Comparison of ENCODE assay signal across 1 cellular context in the genomic region with DNA sequence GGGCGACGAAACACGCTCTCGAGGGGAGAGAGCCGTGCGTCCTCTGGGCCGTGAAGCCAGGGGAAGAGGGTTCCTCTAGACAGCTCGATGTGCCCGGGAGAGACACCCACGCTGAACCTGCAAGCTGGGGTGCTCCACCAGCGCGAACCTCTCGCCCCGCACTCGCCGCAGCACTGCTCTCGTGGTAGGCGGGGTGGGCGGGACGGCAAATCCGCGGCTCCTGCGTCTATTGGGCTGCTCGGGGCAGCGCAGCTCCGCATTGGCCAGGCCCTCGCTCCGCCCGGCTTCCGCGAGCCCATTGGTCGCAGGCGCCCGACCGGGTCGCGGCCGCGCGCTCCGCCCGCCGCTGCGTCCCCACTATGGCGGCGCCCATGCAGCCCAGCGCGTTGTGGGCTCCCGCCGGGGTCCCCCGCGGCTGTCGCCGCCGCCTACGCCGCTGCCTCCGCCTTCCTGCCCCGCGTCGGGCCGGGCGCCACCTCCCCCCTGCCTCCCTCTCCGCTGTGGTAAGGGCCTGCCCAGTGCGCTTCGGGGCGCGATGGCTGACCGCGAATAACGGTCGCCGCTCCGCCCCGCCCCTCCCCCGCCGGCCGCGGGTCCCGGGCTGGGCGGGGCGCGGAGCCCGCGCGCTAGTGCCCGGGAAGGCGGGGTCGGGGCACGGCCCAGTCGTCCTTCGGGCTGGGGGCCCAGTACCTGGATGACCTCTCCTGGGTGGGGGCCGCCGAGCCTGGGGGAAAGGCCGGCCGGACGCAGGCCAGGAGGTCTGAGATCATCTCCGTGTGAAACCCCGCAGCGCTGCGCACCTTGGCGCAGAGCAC.
TF ChIP-seq lines count a peak whose summit lies in the region.

A gene with protein sequence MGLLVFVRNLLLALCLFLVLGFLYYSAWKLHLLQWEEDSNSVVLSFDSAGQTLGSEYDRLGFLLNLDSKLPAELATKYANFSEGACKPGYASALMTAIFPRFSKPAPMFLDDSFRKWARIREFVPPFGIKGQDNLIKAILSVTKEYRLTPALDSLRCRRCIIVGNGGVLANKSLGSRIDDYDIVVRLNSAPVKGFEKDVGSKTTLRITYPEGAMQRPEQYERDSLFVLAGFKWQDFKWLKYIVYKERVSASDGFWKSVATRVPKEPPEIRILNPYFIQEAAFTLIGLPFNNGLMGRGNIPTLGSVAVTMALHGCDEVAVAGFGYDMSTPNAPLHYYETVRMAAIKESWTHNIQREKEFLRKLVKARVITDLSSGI (plus strand): TSS at position 346 of the 815 bp plus-strand sequence. CDS start 28,727 bp downstream, outside the sequence.

TF ChIP-seq in HepG2, 621 proteins besides CTCF, POLR2A, EP300 and RAD21 (continued from another document and continues in another):
- no peak; the same call in none of the 2 replicates for TF ChIP-seq ZBTB43 (CRISPR knock-in tag; conservative IDR thresholded peaks at IDR 0.05)
- no peak for TF ChIP-seq ZFP62 (CRISPR knock-in tag; IDR thresholded peaks at IDR 0.05)
- no peak for TF ChIP-seq ZNF549 (CRISPR knock-in tag; IDR thresholded peaks at IDR 0.05)
- TF ChIP-seq, protein P1, sequence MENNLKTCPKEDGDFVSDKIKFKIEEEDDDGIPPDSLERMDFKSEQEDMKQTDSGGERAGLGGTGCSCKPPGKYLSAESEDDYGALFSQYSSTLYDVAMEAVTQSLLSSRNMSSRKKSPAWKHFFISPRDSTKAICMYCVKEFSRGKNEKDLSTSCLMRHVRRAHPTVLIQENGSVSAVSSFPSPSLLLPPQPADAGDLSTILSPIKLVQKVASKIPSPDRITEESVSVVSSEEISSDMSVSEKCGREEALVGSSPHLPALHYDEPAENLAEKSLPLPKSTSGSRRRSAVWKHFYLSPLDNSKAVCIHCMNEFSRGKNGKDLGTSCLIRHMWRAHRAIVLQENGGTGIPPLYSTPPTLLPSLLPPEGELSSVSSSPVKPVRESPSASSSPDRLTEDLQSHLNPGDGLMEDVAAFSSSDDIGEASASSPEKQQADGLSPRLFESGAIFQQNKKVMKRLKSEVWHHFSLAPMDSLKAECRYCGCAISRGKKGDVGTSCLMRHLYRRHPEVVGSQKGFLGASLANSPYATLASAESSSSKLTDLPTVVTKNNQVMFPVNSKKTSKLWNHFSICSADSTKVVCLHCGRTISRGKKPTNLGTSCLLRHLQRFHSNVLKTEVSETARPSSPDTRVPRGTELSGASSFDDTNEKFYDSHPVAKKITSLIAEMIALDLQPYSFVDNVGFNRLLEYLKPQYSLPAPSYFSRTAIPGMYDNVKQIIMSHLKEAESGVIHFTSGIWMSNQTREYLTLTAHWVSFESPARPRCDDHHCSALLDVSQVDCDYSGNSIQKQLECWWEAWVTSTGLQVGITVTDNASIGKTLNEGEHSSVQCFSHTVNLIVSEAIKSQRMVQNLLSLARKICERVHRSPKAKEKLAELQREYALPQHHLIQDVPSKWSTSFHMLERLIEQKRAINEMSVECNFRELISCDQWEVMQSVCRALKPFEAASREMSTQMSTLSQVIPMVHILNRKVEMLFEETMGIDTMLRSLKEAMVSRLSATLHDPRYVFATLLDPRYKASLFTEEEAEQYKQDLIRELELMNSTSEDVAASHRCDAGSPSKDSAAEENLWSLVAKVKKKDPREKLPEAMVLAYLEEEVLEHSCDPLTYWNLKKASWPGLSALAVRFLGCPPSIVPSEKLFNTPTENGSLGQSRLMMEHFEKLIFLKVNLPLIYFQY (CRISPR knock-in tag; IDR thresholded peaks at IDR 0.05; ENCODE audit: borderline replicate concordance): no peak; the same call in 1 of the 2 replicates
- no peak; the same call in 1 of the 2 replicates for TF ChIP-seq ZHX2 (IDR thresholded peaks at IDR 0.05; ENCODE audit: low read depth)
- no peak for TF ChIP-seq ZHX2 (CRISPR knock-in tag; IDR thresholded peaks at IDR 0.05; ENCODE audit: borderline replicate concordance)
- TF ChIP-seq SMYD3 (CRISPR knock-in tag; IDR thresholded peaks at IDR 0.05): no peak
- TF ChIP-seq ZNF143 (CRISPR knock-in tag; IDR thresholded peaks at IDR 0.05): no peak; the same call in 1 of the 2 replicates
- TF ChIP-seq NFYC (CRISPR knock-in tag; IDR thresholded peaks at IDR 0.05): peak; percentile 87
- TF ChIP-seq HMGA1 (CRISPR knock-in tag; conservative IDR thresholded peaks at IDR 0.05): no peak
- TF ChIP-seq ZFY (CRISPR knock-in tag; IDR thresholded peaks at IDR 0.05): peak; percentile 79
- peak; percentile 74; the same call in 1 of the 2 replicates for TF ChIP-seq ZNF558 (CRISPR knock-in tag; IDR thresholded peaks at IDR 0.05; ENCODE audit: borderline replicate concordance)
- no peak; the same call in 1 of the 2 replicates for TF ChIP-seq CHCHD3 (CRISPR knock-in tag; IDR thresholded peaks at IDR 0.05)
- no peak for TF ChIP-seq MAFG (CRISPR knock-in tag; IDR thresholded peaks at IDR 0.05)
- peak; percentile 39; the same call in 1 of the 2 replicates for TF ChIP-seq SPEN (CRISPR knock-in tag; IDR thresholded peaks at IDR 0.05; ENCODE audit: low read depth)
- no peak for TF ChIP-seq PRPF4 (IDR thresholded peaks at IDR 0.05; ENCODE audit: low read depth, low read length, poor library complexity, severe bottlenecking)
- peak; percentile 76; the same call in 1 of the 2 replicates for TF ChIP-seq ZNF333 (CRISPR knock-in tag; IDR thresholded peaks at IDR 0.05; ENCODE audit: borderline replicate concordance)
- TF ChIP-seq CENPX (CRISPR knock-in tag; IDR thresholded peaks at IDR 0.05): no peak
- TF ChIP-seq, protein P2, sequence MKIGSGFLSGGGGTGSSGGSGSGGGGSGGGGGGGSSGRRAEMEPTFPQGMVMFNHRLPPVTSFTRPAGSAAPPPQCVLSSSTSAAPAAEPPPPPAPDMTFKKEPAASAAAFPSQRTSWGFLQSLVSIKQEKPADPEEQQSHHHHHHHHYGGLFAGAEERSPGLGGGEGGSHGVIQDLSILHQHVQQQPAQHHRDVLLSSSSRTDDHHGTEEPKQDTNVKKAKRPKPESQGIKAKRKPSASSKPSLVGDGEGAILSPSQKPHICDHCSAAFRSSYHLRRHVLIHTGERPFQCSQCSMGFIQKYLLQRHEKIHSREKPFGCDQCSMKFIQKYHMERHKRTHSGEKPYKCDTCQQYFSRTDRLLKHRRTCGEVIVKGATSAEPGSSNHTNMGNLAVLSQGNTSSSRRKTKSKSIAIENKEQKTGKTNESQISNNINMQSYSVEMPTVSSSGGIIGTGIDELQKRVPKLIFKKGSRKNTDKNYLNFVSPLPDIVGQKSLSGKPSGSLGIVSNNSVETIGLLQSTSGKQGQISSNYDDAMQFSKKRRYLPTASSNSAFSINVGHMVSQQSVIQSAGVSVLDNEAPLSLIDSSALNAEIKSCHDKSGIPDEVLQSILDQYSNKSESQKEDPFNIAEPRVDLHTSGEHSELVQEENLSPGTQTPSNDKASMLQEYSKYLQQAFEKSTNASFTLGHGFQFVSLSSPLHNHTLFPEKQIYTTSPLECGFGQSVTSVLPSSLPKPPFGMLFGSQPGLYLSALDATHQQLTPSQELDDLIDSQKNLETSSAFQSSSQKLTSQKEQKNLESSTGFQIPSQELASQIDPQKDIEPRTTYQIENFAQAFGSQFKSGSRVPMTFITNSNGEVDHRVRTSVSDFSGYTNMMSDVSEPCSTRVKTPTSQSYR (CRISPR knock-in tag; IDR thresholded peaks at IDR 0.05; ENCODE audit: borderline replicate concordance): peak; percentile 82
- no peak for TF ChIP-seq ZFP36L1 (CRISPR knock-in tag; IDR thresholded peaks at IDR 0.05)
- no peak; the same call in 1 of the 2 replicates for TF ChIP-seq HMG20B (CRISPR knock-in tag; conservative IDR thresholded peaks at IDR 0.05)
- TF ChIP-seq ZNF839 (CRISPR knock-in tag; IDR thresholded peaks at IDR 0.05; ENCODE audit: borderline replicate concordance): no peak
- TF ChIP-seq HOXA5 (CRISPR knock-in tag; IDR thresholded peaks at IDR 0.05): no peak
- no peak for TF ChIP-seq ZNF354B (CRISPR knock-in tag; IDR thresholded peaks at IDR 0.05)
- TF ChIP-seq ZC3H4 (CRISPR knock-in tag; IDR thresholded peaks at IDR 0.05; ENCODE audit: borderline replicate concordance): no peak
- 0 out of 2 replicates have a peak, but pooled peaks have one; percentile 55 for TF ChIP-seq MEF2D (CRISPR knock-in tag; IDR thresholded peaks at IDR 0.05)
- peak; percentile 85; the same call in 1 of the 2 replicates for TF ChIP-seq CCDC6 (CRISPR knock-in tag; IDR thresholded peaks at IDR 0.05)
- no peak for TF ChIP-seq ZNF224 (CRISPR knock-in tag; IDR thresholded peaks at IDR 0.05)
- peak; percentile 60; the same call in 1 of the 2 replicates for TF ChIP-seq ZNF670 (CRISPR knock-in tag; IDR thresholded peaks at IDR 0.05; ENCODE audit: borderline replicate concordance)
- no peak for TF ChIP-seq ZUFSP (CRISPR knock-in tag; IDR thresholded peaks at IDR 0.05; ENCODE audit: borderline replicate concordance)
- TF ChIP-seq ARID2 (CRISPR knock-in tag; IDR thresholded peaks at IDR 0.05; ENCODE audit: borderline replicate concordance): no peak
- TF ChIP-seq, protein P3, sequence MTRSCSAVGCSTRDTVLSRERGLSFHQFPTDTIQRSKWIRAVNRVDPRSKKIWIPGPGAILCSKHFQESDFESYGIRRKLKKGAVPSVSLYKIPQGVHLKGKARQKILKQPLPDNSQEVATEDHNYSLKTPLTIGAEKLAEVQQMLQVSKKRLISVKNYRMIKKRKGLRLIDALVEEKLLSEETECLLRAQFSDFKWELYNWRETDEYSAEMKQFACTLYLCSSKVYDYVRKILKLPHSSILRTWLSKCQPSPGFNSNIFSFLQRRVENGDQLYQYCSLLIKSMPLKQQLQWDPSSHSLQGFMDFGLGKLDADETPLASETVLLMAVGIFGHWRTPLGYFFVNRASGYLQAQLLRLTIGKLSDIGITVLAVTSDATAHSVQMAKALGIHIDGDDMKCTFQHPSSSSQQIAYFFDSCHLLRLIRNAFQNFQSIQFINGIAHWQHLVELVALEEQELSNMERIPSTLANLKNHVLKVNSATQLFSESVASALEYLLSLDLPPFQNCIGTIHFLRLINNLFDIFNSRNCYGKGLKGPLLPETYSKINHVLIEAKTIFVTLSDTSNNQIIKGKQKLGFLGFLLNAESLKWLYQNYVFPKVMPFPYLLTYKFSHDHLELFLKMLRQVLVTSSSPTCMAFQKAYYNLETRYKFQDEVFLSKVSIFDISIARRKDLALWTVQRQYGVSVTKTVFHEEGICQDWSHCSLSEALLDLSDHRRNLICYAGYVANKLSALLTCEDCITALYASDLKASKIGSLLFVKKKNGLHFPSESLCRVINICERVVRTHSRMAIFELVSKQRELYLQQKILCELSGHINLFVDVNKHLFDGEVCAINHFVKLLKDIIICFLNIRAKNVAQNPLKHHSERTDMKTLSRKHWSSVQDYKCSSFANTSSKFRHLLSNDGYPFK (CRISPR knock-in tag; IDR thresholded peaks at IDR 0.05; ENCODE audit: borderline replicate concordance): peak; percentile 37; the same call in 1 of the 2 replicates
- TF ChIP-seq STAG1 (CRISPR knock-in tag; IDR thresholded peaks at IDR 0.05): no peak; the same call in 1 of the 2 replicates
